11 cellular contexts compared by ENCODE assay signal in the genomic region with DNA sequence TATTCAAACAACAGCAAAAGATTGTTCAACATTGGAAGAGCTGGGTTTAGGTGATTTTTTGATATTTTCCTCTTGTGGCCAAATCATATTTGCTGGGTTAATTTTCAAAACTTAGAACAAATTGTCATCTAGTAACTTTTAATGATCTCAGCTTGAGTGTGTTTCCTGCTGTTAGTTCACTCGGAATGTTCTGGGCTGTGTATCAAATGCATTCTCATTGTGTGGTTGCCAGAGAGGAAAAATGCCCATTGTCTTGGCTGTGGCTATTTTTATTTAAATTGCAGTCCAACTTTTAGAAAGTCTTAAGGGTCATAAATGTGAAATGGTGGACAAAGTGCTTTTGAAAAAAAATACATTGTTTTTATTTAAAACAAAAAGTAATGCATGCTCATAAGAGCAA.
DNase-seq lines count a peak whose midpoint lies in the region.
"Had no signal": no experiment of that assay in that cellular context is flagged by ENCODE, and none has a peak within 500 bp of the region (broad histone marks: within the 10 kb centered on the region; RNA-seq: fewer than 3 reads in every experiment).

No MANE protein-coding gene starts in this region.

- WGBS in GM23248 (ENCODE audit: low coverage in 1 of 2, low lambda C conversion rate in 2 of 2, missing lambda C conversion rate in 2 of 2), 2 experiments, result 0% methylated on average over 1 of the region's 1 CpG

- no peaks in the 10 kb centered on the region for H3K9me3 ChIP-seq in GM23248 (ENCODE audit: low read depth)
- H3K9me3 ChIP-seq in skeletal muscle tissue (ENCODE audit: control insufficient read depth in 3 of 3, low read length in 3 of 3), result no peaks in the 10 kb centered on the region

- H3K27me3 ChIP-seq in GM23248 (replicated peaks; ENCODE audit: insufficient read depth), result no peaks in the 10 kb centered on the region
- no peaks in the 10 kb centered on the region for H3K27me3 ChIP-seq in skeletal muscle tissue (ENCODE audit: control insufficient read depth in 3 of 3, insufficient read depth in 3 of 3, low read length in 3 of 3)

- no peak overlapping the region for H3K4me3 ChIP-seq in GM23248
- H3K4me3 ChIP-seq in skeletal muscle tissue (ENCODE audit: low read length in 3 of 3), result no peak overlapping the region

- H3K27ac ChIP-seq in GM23248, result peak overlapping the region; percentile 31
- peak overlapping the region; percentile 49 for H3K27ac ChIP-seq in skeletal muscle tissue (ENCODE audit: low read depth, low read length)

- H2AFZ ChIP-seq in GM23248, result 0 out of 2 replicates have a peak overlapping the region, but pooled peaks have one; percentile 4

- in situ Hi-C loops in GM23248 (cut with MboI), result no loop called here

- peaks cover 23% of the 10 kb centered on the region for H3K4me1 ChIP-seq in GM23248 (ENCODE audit: insufficient read depth)
- H3K4me1 ChIP-seq in skeletal muscle tissue (ENCODE audit: control insufficient read depth in 3 of 3, insufficient read depth in 3 of 3, low read length in 3 of 3), result peaks cover 20 to 29% (median 20%) of the 10 kb centered on the region in 3 donors

- H3K9ac ChIP-seq in GM23248, result no peak overlapping the region
- H3K9ac ChIP-seq in skeletal muscle tissue (ENCODE audit: low read depth in 1 of 3, low read length in 3 of 3), result no peak overlapping the region

- H3K36me3 ChIP-seq in GM23248 (ENCODE audit: low read depth) (no peaks in the 10 kb centered on the region), skeletal muscle tissue (ENCODE audit: control insufficient read depth in 3 of 3, insufficient read depth in 3 of 3, low read length in 3 of 3) (no peaks in the 10 kb centered on the region)

- H3F3A ChIP-seq in GM23248 (ENCODE audit: insufficient read depth), result peaks cover 7% of the 10 kb centered on the region

- DNase-seq in GM23248, result peak; percentile 81
- DNase-seq in dedifferentiated amniotic fluid mesenchymal stem cell (ENCODE audit: extremely low spot score), result peak; percentile 34
- peak; percentile 6 for DNase-seq in inferior parietal cortex (ENCODE audit: extremely low spot score)
- DNase-seq in NCI-H510A (lab: John Stamatoyannopoulos, UW), result no peak
- DNase-seq in NCI-H82 (lab: John Stamatoyannopoulos, UW), result no peak
- no peak for DNase-seq in RKO (ENCODE audit: low spot score)
- no peak for DNase-seq in OCI-M2 (lab: John Stamatoyannopoulos, UW; ENCODE audit: unreplicated experiment)
- DNase-seq: activated CD4-positive, alpha-beta T cell treated with anti-CD3 and anti-CD28 coated beads, Interleukin-2, amount 50 U/mL, for 4 hours; activated naive CD4-positive, alpha-beta T cell treated with anti-CD3 and anti-CD28 coated beads for 36 hours; NCI-H2029 had no signal

- H3K4me2 ChIP-seq in GM23248 (ENCODE audit: unreplicated experiment), result peak overlapping the region; percentile 62

- H3K79me2 ChIP-seq in GM23248 (ENCODE audit: insufficient read depth), result no peaks in the 10 kb centered on the region

- H3K9me2 ChIP-seq in GM23248 (ENCODE audit: insufficient read depth), result no peaks in the 10 kb centered on the region

- H4K20me1 ChIP-seq in GM23248 (ENCODE audit: insufficient read depth), result no peaks in the 10 kb centered on the region

Comparison
In these comparisons a context has a peak if more than half of its experiments do, and no peak if none do; other contexts are left out.
1. DNase-seq: peak in GM23248 (single experiment), dedifferentiated amniotic fluid mesenchymal stem cell (single experiment) and inferior parietal cortex (single experiment); none in NCI-H510A (single experiment), NCI-H82 (single experiment), RKO (single experiment) and OCI-M2 (single experiment).